12 cellular contexts compared by ENCODE assay signal in the genomic region with DNA sequence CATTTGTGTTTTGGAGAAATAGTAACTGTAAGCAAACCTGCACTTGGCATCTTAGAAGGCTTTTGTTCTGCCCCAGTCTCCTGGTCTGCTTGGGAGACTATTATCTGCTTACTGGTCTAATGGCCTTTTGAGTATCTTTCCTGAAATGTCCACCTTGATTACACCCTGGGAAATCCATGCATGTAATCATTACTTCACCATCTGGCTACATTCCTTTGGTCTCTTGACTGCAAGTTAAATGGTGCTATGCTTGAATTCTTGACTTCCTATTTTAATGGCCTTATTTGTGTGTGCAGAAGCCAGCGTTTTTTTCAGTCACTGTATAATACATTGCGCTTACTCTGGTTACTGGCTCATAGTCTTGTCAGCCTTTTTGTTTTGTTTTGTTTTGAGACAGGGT. TPM values are rescaled to one million over a fixed set of nuclear protein-coding genes. Genes with fewer than 3 reads are reported as not detected.
DNase-seq lines count a peak whose midpoint lies in the region; ATAC-seq and TF ChIP-seq lines count a peak whose summit lies in the region.
"Had no signal": no experiment of that assay in that cellular context is flagged by ENCODE, and none has a peak within 500 bp of the region (broad histone marks: within the 10 kb centered on the region; RNA-seq: fewer than 3 reads in every experiment).

No MANE protein-coding gene starts in this region.

- no peak for ATAC-seq in HG03280 (IDR thresholded peaks at IDR 0.05; ENCODE audit: unreplicated experiment)

- H3K9me2 ChIP-seq in PC-9 (ENCODE audit: insufficient read depth), result no peaks in the 10 kb centered on the region

- TF ChIP-seq CTCF in PC-9 (conservative IDR thresholded peaks at IDR 0.05) (no peak), progenitor cell of endocrine pancreas (IDR thresholded peaks at IDR 0.05; ENCODE audit: unreplicated experiment) (no peak)

- H3F3A ChIP-seq in PC-9 (ENCODE audit: insufficient read depth, low read depth), result peaks cover 53% of the 10 kb centered on the region; the same call in 1 of the 2 replicates

- H3K27me3 ChIP-seq in PC-9 (ENCODE audit: insufficient read depth, low read depth), result no peaks in the 10 kb centered on the region
- H3K27me3 ChIP-seq: tibial nerve had no signal

- no peaks in the 10 kb centered on the region for H3K9me3 Mint-ChIP-seq in progenitor cell of endocrine pancreas (ENCODE audit: low read depth)

- H2AFZ ChIP-seq in PC-9, result no peak overlapping the region

- POLR2A ChIA-PET in PC-9 (lab: Charles Lee; ENCODE audit: unreplicated experiment), result interaction anchor here (0.6 kb wide), 1 partner anchor 9 kb away, joined by 3 read pairs; no protein-coding TSS in a partner anchor

- H3K4me1 Mint-ChIP-seq in progenitor cell of endocrine pancreas (ENCODE audit: low read depth), result peaks cover 39% of the 10 kb centered on the region

- no TSS peak for BruUV-seq in PC-9 (replicated peaks; lab: Mats Ljungman, UMichigan)

- peaks cover 51% of the 10 kb centered on the region for H3K36me3 Mint-ChIP-seq in progenitor cell of endocrine pancreas (ENCODE audit: insufficient read depth)

- intact Hi-C loops in PC-9 (cut with micrococcal nuclease; ENCODE audit: unreplicated experiment), result loop anchor here (10.0 kb wide), 1 partner anchor 65 kb away; no protein-coding TSS in a partner anchor

- H3K27ac Mint-ChIP-seq in progenitor cell of endocrine pancreas, result peak overlapping the region; percentile 92

- H3K79me2 ChIP-seq in PC-9 (ENCODE audit: low read depth), result peaks cover 83% of the 10 kb centered on the region

- H3K27me3 Mint-ChIP-seq in progenitor cell of endocrine pancreas, result no peaks in the 10 kb centered on the region

- H3K4me3 ChIP-seq in PC-9, result no peak overlapping the region
- H3K4me3 ChIP-seq: tibial nerve had no signal

- DNase-seq in DMS 273 (lab: John Stamatoyannopoulos, UW; ENCODE audit: unreplicated experiment), result peak; percentile 25
- DNase-seq in DMS 273 treated with DMSO at 0.1 percent for 48 hours (lab: John Stamatoyannopoulos, UW), result no peak
- no peak for DNase-seq in PC-9
- peak; percentile 56 for DNase-seq in fibroblast of peridontal ligament (ENCODE audit: extremely low read depth)
- DNase-seq in progenitor cell of endocrine pancreas (ENCODE audit: low spot score, unreplicated experiment), result no peak
- DNase-seq in activated T-cell treated with anti-CD3 and anti-CD28 coated beads, Interleukin-2, amount 50 U/mL, for 48 hours, result no peak
- no peak for DNase-seq in activated CD4-positive, alpha-beta T cell treated with anti-CD3 and anti-CD28 coated beads for 4 hours
- DNase-seq: 8988T, DND-41, NCI-H187 had no signal

- no peak overlapping the region for H3K4me2 ChIP-seq in PC-9

- no peaks in the 10 kb centered on the region; the same call in 1 of the 2 replicates for H4K20me1 ChIP-seq in PC-9 (ENCODE audit: insufficient read depth)

- H3K36me3 ChIP-seq in PC-9 (ENCODE audit: low read depth), result peaks cover 71% of the 10 kb centered on the region

- H3K4me1 ChIP-seq in PC-9 (replicated peaks; ENCODE audit: insufficient read depth), result no peaks in the 10 kb centered on the region; the same call in 1 of the 2 replicates

- CTCF ChIA-PET in PC-9 (lab: Charles Lee), result interaction anchor here (1.2 kb wide), 1 partner anchor 30 kb away, joined by 3 read pairs; the partner anchor contains the start of gene CHD2

- peak overlapping the region; percentile 8; the same call in 1 of the 2 replicates for H3K27ac ChIP-seq in PC-9
- H3K27ac ChIP-seq: tibial nerve had no signal

- H3K4me3 Mint-ChIP-seq in progenitor cell of endocrine pancreas (ENCODE audit: low read depth), result no peak overlapping the region

- no peaks in the 10 kb centered on the region for H3K9me3 ChIP-seq in PC-9 (ENCODE audit: insufficient read depth, low read depth)
- H3K9me3 ChIP-seq: tibial nerve had no signal

RNA-seq across cellular contexts. Expression of gene CHD2, which starts 29.9 kb away (rescaled TPM):
- total RNA-seq in PC-9 (2021) (105 and 120 TPM in 2 replicates), progenitor cell of endocrine pancreas (145 and 159 TPM in 2 replicates)

Comparison
In these comparisons a context has a peak if more than half of its experiments do, and no peak if none do; other contexts are left out.
1. DNase-seq: peak in DMS 273 (single experiment) and fibroblast of peridontal ligament (single experiment); none in DMS 273 treated with DMSO at 0.1 percent for 48 hours (single experiment), PC-9 (0 of 2), progenitor cell of endocrine pancreas (single experiment), activated T-cell treated with anti-CD3 and anti-CD28 coated beads, Interleukin-2, amount 50 U/mL, for 48 hours (0 of 2) and activated CD4-positive, alpha-beta T cell treated with anti-CD3 and anti-CD28 coated beads for 4 hours (0 of 2).